8 cellular contexts compared by ENCODE assay signal in the genomic region with DNA sequence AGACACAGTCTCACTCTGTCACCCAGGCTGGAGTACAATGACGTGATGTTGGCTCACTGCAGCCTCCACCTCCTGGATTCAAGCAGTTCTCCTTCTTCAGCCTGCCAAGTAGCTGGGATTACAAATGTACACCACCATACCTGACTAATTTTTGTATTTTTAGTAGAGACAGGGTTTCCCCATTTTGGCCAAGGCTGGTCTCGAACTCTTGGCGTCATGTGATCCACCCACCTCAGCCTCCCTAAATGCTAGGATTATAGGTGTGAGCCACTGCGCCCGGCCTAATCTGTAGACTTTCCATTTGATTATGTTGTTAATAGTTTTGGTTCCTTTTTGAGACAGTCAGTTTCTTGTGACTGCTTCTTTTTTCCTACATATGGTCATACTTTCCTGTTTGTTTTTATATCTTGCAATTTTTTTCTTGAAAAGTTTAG. TPM values are rescaled to one million over a fixed set of nuclear protein-coding genes. Genes with fewer than 3 reads are reported as not detected.
DNase-seq lines count a peak whose midpoint lies in the region; ATAC-seq lines count a peak whose summit lies in the region.
"Had no signal": no experiment of that assay in that cellular context is flagged by ENCODE, and none has a peak within 500 bp of the region (broad histone marks: within the 10 kb centered on the region; RNA-seq: fewer than 3 reads in every experiment).

No MANE protein-coding gene starts in this region.

- peaks cover 5% of the 10 kb centered on the region for H3K4me1 Mint-ChIP-seq in activated T-helper 17 cell treated with anti-CD3 and anti-CD28 coated beads, Interleukin-2, amount 50 U/mL, for 72 hours

- peak; percentile 38 to 49 for DNase-seq in stimulated activated CD8-positive, alpha-beta memory T cell treated with anti-CD3 and anti-CD28 coated beads, Interleukin-2, amount 100 ng/mL, for 48 hours (ENCODE audit: low read depth in 2 of 2)
- no peak for DNase-seq in pons (ENCODE audit: low spot score)
- DNase-seq in DMS 273 treated with DMSO at 0.1 percent for 48 hours (lab: John Stamatoyannopoulos, UW), result no peak
- no peak for DNase-seq in NOMO-1 treated with DMSO at 0.1 percent for 48 hours (lab: John Stamatoyannopoulos, UW; ENCODE audit: unreplicated experiment)
- DNase-seq: caudate nucleus had no signal

- peak overlapping the region; percentile 43 for H3K4me3 Mint-ChIP-seq in activated T-helper 17 cell treated with anti-CD3 and anti-CD28 coated beads, Interleukin-2, amount 50 U/mL, for 72 hours

- H3K36me3 Mint-ChIP-seq in activated T-helper 17 cell treated with anti-CD3 and anti-CD28 coated beads, Interleukin-2, amount 50 U/mL, for 72 hours (ENCODE audit: low read depth), result peaks cover 82% of the 10 kb centered on the region

- H3K27me3 Mint-ChIP-seq in activated T-helper 17 cell treated with anti-CD3 and anti-CD28 coated beads, Interleukin-2, amount 50 U/mL, for 72 hours, result no peaks in the 10 kb centered on the region

- H3K27ac Mint-ChIP-seq in activated T-helper 17 cell treated with anti-CD3 and anti-CD28 coated beads, Interleukin-2, amount 50 U/mL, for 72 hours, result peak overlapping the region; percentile 58

- H3K9me3 Mint-ChIP-seq in activated T-helper 17 cell treated with anti-CD3 and anti-CD28 coated beads, Interleukin-2, amount 50 U/mL, for 72 hours, result no peaks in the 10 kb centered on the region

- ATAC-seq in GM19328 (IDR thresholded peaks at IDR 0.05; ENCODE audit: unreplicated experiment), result peak; percentile 47
- peak; percentile 82 for ATAC-seq in HG02973 (IDR thresholded peaks at IDR 0.05; ENCODE audit: unreplicated experiment)
- peak; percentile 90 for ATAC-seq in activated T-helper 17 cell treated with anti-CD3 and anti-CD28 coated beads, Interleukin-2, amount 50 U/mL, for 72 hours (replicated peaks)

RNA-seq across cellular contexts. Expression of gene MTREX, which starts 31.0 kb away (rescaled TPM):
- total RNA-seq in activated T-helper 17 cell treated with anti-CD3 and anti-CD28 coated beads, Interleukin-2, amount 50 U/mL, for 72 hours, result 10 to 100 TPM; 74.1 to 88.5 TPM

RNA-seq across cellular contexts. Expression of gene DHX29, which starts 31.3 kb away (rescaled TPM):
- total RNA-seq in activated T-helper 17 cell treated with anti-CD3 and anti-CD28 coated beads, Interleukin-2, amount 50 U/mL, for 72 hours, result 10 to 100 TPM in 1 of 2 donors, 1 to 10 TPM in 1; 9.0 to 16.8 TPM

Comparison
In these comparisons a context has a peak if more than half of its experiments do, and no peak if none do; other contexts are left out.
1. DNase-seq: peak in stimulated activated CD8-positive, alpha-beta memory T cell treated with anti-CD3 and anti-CD28 coated beads, Interleukin-2, amount 100 ng/mL, for 48 hours (2 of 2); none in pons (single experiment), DMS 273 treated with DMSO at 0.1 percent for 48 hours (single experiment) and NOMO-1 treated with DMSO at 0.1 percent for 48 hours (single experiment).
2. Peak in every context shown above with its lines, with median percentiles within 50 percentile points of each other: ATAC-seq.